36 cellular contexts compared by ENCODE assay signal in genomic region chr6:23478324-23478723, GRCh38.
"Had no signal": no experiment of that assay in that cellular context is flagged by ENCODE, and none has a peak within 500 bp of the region (broad histone marks: within the 10 kb centered on the region; RNA-seq: fewer than 3 reads in every experiment).

No MANE protein-coding gene starts in this region.

- H3K36me3 ChIP-seq: adrenal gland, esophagus muscularis mucosa, gastrocnemius medialis, heart left ventricle, WERI-Rb-1 had no signal

- H3K9me3 Mint-ChIP-seq: activated CD4-positive, alpha-beta T cell treated with anti-CD3 and anti-CD28 coated beads, Interleukin-2, amount 10 ng/mL, durations not matched to agents 24 days and 14 days; activated naive CD8-positive, alpha-beta T cell treated with anti-CD3 and anti-CD28 coated beads for 36 hours; activated T-helper 1 cell treated with anti-CD3 and anti-CD28 coated beads, Interleukin-12 subunit alpha, Interleukin-12 subunit beta, Interleukin-2, Interleukin-4 antibody, amounts not matched to agents 30 ng/mL and 10 ng/mL and 1 ng/mL, durations not matched to agents 14 hours and 24 hours and 36 hours; T-helper 2 cell treated with Interferon-gamma antibody and Interleukin-4, amounts not matched to agents 5 μg/mL and 100 μg/mL, for 36 hours had no signal

- ATAC-seq: activated CD4-positive, alpha-beta T cell treated with anti-CD3 and anti-CD28 coated beads for 36 hours; activated CD8-positive, alpha-beta memory T cell treated with anti-CD3 and anti-CD28 coated beads, Interleukin-2, amount 10 ng/mL, durations not matched to agents 7 days and 5 days; activated CD8-positive, alpha-beta T cell treated with anti-CD3 and anti-CD28 coated beads, Interleukin-2, amount 10 ng/mL, durations not matched to agents 7 days and 5 days; activated naive CD8-positive, alpha-beta T cell treated with anti-CD3 and anti-CD28 coated beads, Interleukin-2, amount 50 U/mL, for 24 hours; body of pancreas; effector memory CD8-positive, alpha-beta T cell; foreskin keratinocyte; gastrocnemius medialis; heart left ventricle; T-helper 17 cell had no signal

- H3K27ac Mint-ChIP-seq: activated CD4-positive, alpha-beta memory T cell treated with anti-CD3 and anti-CD28 coated beads for 36 hours; activated CD4-positive, alpha-beta T cell treated with anti-CD3 and anti-CD28 coated beads for 36 hours; activated CD4-positive, alpha-beta T cell treated with anti-CD3 and anti-CD28 coated beads, Interleukin-2, amount 10 ng/mL, durations not matched to agents 24 days and 14 days; activated CD8-positive, alpha-beta memory T cell treated with anti-CD3 and anti-CD28 coated beads, Interleukin-2, amount 10 ng/mL, durations not matched to agents 7 days and 5 days; activated CD8-positive, alpha-beta T cell treated with anti-CD3 and anti-CD28 coated beads, Interleukin-2, amount 10 ng/mL, durations not matched to agents 7 days and 5 days; activated naive CD4-positive, alpha-beta T cell treated with anti-CD3 and anti-CD28 coated beads for 36 hours; activated naive CD4-positive, alpha-beta T cell treated with anti-CD3 and anti-CD28 coated beads, Interleukin-2, amount 50 U/mL, for 24 hours; activated naive CD8-positive, alpha-beta T cell treated with anti-CD3 and anti-CD28 coated beads for 36 hours; activated naive CD8-positive, alpha-beta T cell treated with anti-CD3 and anti-CD28 coated beads, Interleukin-2, amount 50 U/mL, for 24 hours; activated T-helper 1 cell treated with anti-CD3 and anti-CD28 coated beads, Interleukin-12 subunit alpha, Interleukin-12 subunit beta, Interleukin-2, Interleukin-4 antibody, amounts not matched to agents 30 ng/mL and 10 ng/mL and 1 ng/mL, durations not matched to agents 14 hours and 24 hours and 36 hours; activated T-helper 2 cell treated with anti-CD3 and anti-CD28 coated beads, Interferon-gamma antibody, Interleukin-2, Interleukin-4, amounts not matched to agents 10 μg/mL and 5 μg/mL and 100 μg/mL, durations not matched to agents 14 hours and 24 hours and 36 hours; effector memory CD8-positive, alpha-beta T cell; T-helper 17 cell; T-helper 2 cell treated with Interferon-gamma antibody and Interleukin-4, amounts not matched to agents 5 μg/mL and 100 μg/mL, for 36 hours had no signal

- H3K27me3 ChIP-seq: adrenal gland, body of pancreas, esophagus muscularis mucosa, foreskin keratinocyte, gastrocnemius medialis, heart left ventricle had no signal

- H3K4me1 Mint-ChIP-seq: activated CD4-positive, alpha-beta T cell treated with anti-CD3 and anti-CD28 coated beads for 36 hours; activated CD4-positive, alpha-beta T cell treated with anti-CD3 and anti-CD28 coated beads, Interleukin-2, amount 10 ng/mL, durations not matched to agents 24 days and 14 days; activated CD8-positive, alpha-beta memory T cell treated with anti-CD3 and anti-CD28 coated beads, Interleukin-2, amount 10 ng/mL, durations not matched to agents 7 days and 5 days; activated naive CD4-positive, alpha-beta T cell treated with anti-CD3 and anti-CD28 coated beads, Interleukin-2, amount 50 U/mL, for 24 hours; activated naive CD8-positive, alpha-beta T cell treated with anti-CD3 and anti-CD28 coated beads for 36 hours; activated naive CD8-positive, alpha-beta T cell treated with anti-CD3 and anti-CD28 coated beads, Interleukin-2, amount 50 U/mL, for 24 hours; T-helper 17 cell had no signal

- H3K27ac ChIP-seq: adrenal gland, body of pancreas, esophagus muscularis mucosa, foreskin keratinocyte, gastrocnemius medialis, heart left ventricle, WERI-Rb-1 had no signal

- H3K4me3 Mint-ChIP-seq: activated CD4-positive, alpha-beta memory T cell treated with anti-CD3 and anti-CD28 coated beads for 36 hours; activated CD4-positive, alpha-beta T cell treated with anti-CD3 and anti-CD28 coated beads for 36 hours; activated CD4-positive, alpha-beta T cell treated with anti-CD3 and anti-CD28 coated beads, Interleukin-2, amount 10 ng/mL, durations not matched to agents 24 days and 14 days; activated CD8-positive, alpha-beta memory T cell treated with anti-CD3 and anti-CD28 coated beads, Interleukin-2, amount 10 ng/mL, durations not matched to agents 7 days and 5 days; activated CD8-positive, alpha-beta T cell treated with anti-CD3 and anti-CD28 coated beads, Interleukin-2, amount 10 ng/mL, durations not matched to agents 7 days and 5 days; activated naive CD4-positive, alpha-beta T cell treated with anti-CD3 and anti-CD28 coated beads for 36 hours; activated naive CD4-positive, alpha-beta T cell treated with anti-CD3 and anti-CD28 coated beads, Interleukin-2, amount 50 U/mL, for 24 hours; activated naive CD8-positive, alpha-beta T cell treated with anti-CD3 and anti-CD28 coated beads for 36 hours; activated naive CD8-positive, alpha-beta T cell treated with anti-CD3 and anti-CD28 coated beads, Interleukin-2, amount 50 U/mL, for 24 hours; activated T-helper 1 cell treated with anti-CD3 and anti-CD28 coated beads, Interleukin-12 subunit alpha, Interleukin-12 subunit beta, Interleukin-2, Interleukin-4 antibody, amounts not matched to agents 30 ng/mL and 10 ng/mL and 1 ng/mL, durations not matched to agents 14 hours and 24 hours and 36 hours; effector memory CD8-positive, alpha-beta T cell; T-helper 17 cell; T-helper 2 cell treated with Interferon-gamma antibody and Interleukin-4, amounts not matched to agents 5 μg/mL and 100 μg/mL, for 36 hours had no signal

- H3K4me1 ChIP-seq: adrenal gland, body of pancreas, esophagus muscularis mucosa, gastrocnemius medialis, heart left ventricle had no signal

- H3K36me3 Mint-ChIP-seq: activated CD4-positive, alpha-beta memory T cell treated with anti-CD3 and anti-CD28 coated beads for 36 hours; activated CD8-positive, alpha-beta memory T cell treated with anti-CD3 and anti-CD28 coated beads, Interleukin-2, amount 10 ng/mL, durations not matched to agents 7 days and 5 days; activated naive CD4-positive, alpha-beta T cell treated with anti-CD3 and anti-CD28 coated beads, Interleukin-2, amount 50 U/mL, for 24 hours; activated naive CD8-positive, alpha-beta T cell treated with anti-CD3 and anti-CD28 coated beads for 36 hours had no signal

- H3K4me3 ChIP-seq: adrenal gland, body of pancreas, esophagus muscularis mucosa, gastrocnemius medialis, heart left ventricle had no signal

- DNase-seq: activated CD4-positive, alpha-beta memory T cell treated with anti-CD3 and anti-CD28 coated beads for 36 hours; activated CD4-positive, alpha-beta T cell treated with anti-CD3 and anti-CD28 coated beads for 36 hours; activated CD4-positive, alpha-beta T cell treated with anti-CD3 and anti-CD28 coated beads, Interleukin-2, amount 10 ng/mL, durations not matched to agents 24 days and 14 days; activated CD4-positive, CD25-positive, alpha-beta regulatory T cell; activated CD4-positive, CD25-positive, alpha-beta regulatory T cell treated with anti-CD3 and anti-CD28 coated beads, Interleukin-2, amount 50 U/mL, for 72 hours; activated CD8-positive, alpha-beta memory T cell treated with anti-CD3 and anti-CD28 coated beads, Interleukin-2, amount 10 ng/mL, durations not matched to agents 7 days and 5 days; activated CD8-positive, alpha-beta memory T cell treated with anti-CD3 and anti-CD28 coated beads, Interleukin-2, amount 50 U/mL, for 4 hours; activated CD8-positive, alpha-beta T cell treated with anti-CD3 and anti-CD28 coated beads, Interleukin-2, amount 10 ng/mL, durations not matched to agents 7 days and 5 days; activated effector memory CD4-positive, alpha-beta T cell treated with anti-CD3 and anti-CD28 coated beads, Interleukin-2, amount 50 U/mL, for 16 hours; activated naive CD4-positive, alpha-beta T cell treated with anti-CD3 and anti-CD28 coated beads for 36 hours; activated naive CD8-positive, alpha-beta T cell treated with anti-CD3 and anti-CD28 coated beads for 36 hours; activated naive CD8-positive, alpha-beta T cell treated with anti-CD3 and anti-CD28 coated beads, Interleukin-2, amount 50 U/mL, for 24 hours; activated T-cell treated with anti-CD3 and anti-CD28 coated beads, Interleukin-2, amount 50 U/mL, for 1 hour; activated T-cell treated with anti-CD3 and anti-CD28 coated beads, Interleukin-2, amount 50 U/mL, for 48 hours; adrenal gland; amygdala; aorta; body of pancreas; caudate nucleus; cortex of kidney; dermis blood vessel endothelial cell; effector CD4-positive, alpha-beta T cell; effector memory CD8-positive, alpha-beta T cell; erythroblast; foreskin keratinocyte; gastrocnemius medialis; glutamatergic neuron; heart left ventricle; T-helper 17 cell; T1000; WERI-Rb-1 had no signal

- H3K27me3 Mint-ChIP-seq: activated CD4-positive, alpha-beta memory T cell treated with anti-CD3 and anti-CD28 coated beads for 36 hours; activated CD4-positive, alpha-beta T cell treated with anti-CD3 and anti-CD28 coated beads for 36 hours; activated CD4-positive, alpha-beta T cell treated with anti-CD3 and anti-CD28 coated beads, Interleukin-2, amount 10 ng/mL, durations not matched to agents 24 days and 14 days; activated CD8-positive, alpha-beta memory T cell treated with anti-CD3 and anti-CD28 coated beads, Interleukin-2, amount 10 ng/mL, durations not matched to agents 7 days and 5 days; activated naive CD4-positive, alpha-beta T cell treated with anti-CD3 and anti-CD28 coated beads, Interleukin-2, amount 50 U/mL, for 24 hours; activated naive CD8-positive, alpha-beta T cell treated with anti-CD3 and anti-CD28 coated beads for 36 hours; activated naive CD8-positive, alpha-beta T cell treated with anti-CD3 and anti-CD28 coated beads, Interleukin-2, amount 50 U/mL, for 24 hours; effector memory CD8-positive, alpha-beta T cell; T-helper 17 cell had no signal
